8 cellular contexts compared by ENCODE assay signal in genomic region chr19:56350416-56351045, GRCh38. TPM values are rescaled to one million over a fixed set of nuclear protein-coding genes. Genes with fewer than 3 reads are reported as not detected.
DNase-seq lines count a peak whose midpoint lies in the region; ATAC-seq and TF ChIP-seq lines count a peak whose summit lies in the region.

No MANE protein-coding gene starts in this region.

- no peaks in the 10 kb centered on the region for H4K20me1 ChIP-seq in DOHH2 (ENCODE audit: control insufficient read depth, insufficient read depth, low read depth, low read length)
- H4K20me1 ChIP-seq in SU-DHL-6 (ENCODE audit: low read depth, low read length), result no peaks in the 10 kb centered on the region

- H3K4me2 ChIP-seq in DOHH2 (ENCODE audit: low read length) (no peak overlapping the region), SU-DHL-6 (ENCODE audit: low read depth, low read length, poor library complexity, severe bottlenecking) (no peak overlapping the region)

- ATAC-seq in GM21737 (IDR thresholded peaks at IDR 0.05; ENCODE audit: unreplicated experiment), result no peak
- no peak for ATAC-seq in GM18511 (IDR thresholded peaks at IDR 0.05; ENCODE audit: unreplicated experiment)

- DNase-seq in LoVo (ENCODE audit: low spot score) (peak; percentile 58), cardiac fibroblast (ENCODE audit: low read depth in 2 of 2) (peak; percentile 61 to 66), lung microvascular endothelial cell (ENCODE audit: low read depth in 2 of 2) (peak; percentile 53 to 68)
- peak; percentile 13 for DNase-seq in stimulated activated naive CD4-positive, alpha-beta T cell treated with Interleukin-2 at 50 U/mL for 16 hours (lab: John Stamatoyannopoulos, UW)

- no peaks in the 10 kb centered on the region for H3K79me2 ChIP-seq in DOHH2 (ENCODE audit: control insufficient read depth, low read length)
- H3K79me2 ChIP-seq in SU-DHL-6 (ENCODE audit: insufficient read depth, low read length), result no peaks in the 10 kb centered on the region

- no peak overlapping the region for H3K9ac ChIP-seq in SU-DHL-6 (ENCODE audit: low read length)

- no peaks in the 10 kb centered on the region for H3K9me3 ChIP-seq in DOHH2 (ENCODE audit: control insufficient read depth, insufficient read depth, low read length)
- no peaks in the 10 kb centered on the region for H3K9me3 ChIP-seq in SU-DHL-6 (ENCODE audit: insufficient read depth, low read length)

- no peaks in the 10 kb centered on the region for H3K4me1 ChIP-seq in DOHH2 (ENCODE audit: control insufficient read depth, low read length)

- H3K9me2 ChIP-seq in DOHH2 (replicated peaks; ENCODE audit: control insufficient read depth, low read length) (no peaks in the 10 kb centered on the region), SU-DHL-6 (replicated peaks; ENCODE audit: insufficient read depth, low read length) (no peaks in the 10 kb centered on the region)

- no peak overlapping the region for H3K4me3 ChIP-seq in DOHH2 (ENCODE audit: low read length)
- no peak overlapping the region for H3K4me3 ChIP-seq in SU-DHL-6 (ENCODE audit: insufficient read depth, low read length, poor library complexity, severe bottlenecking)
- no peak overlapping the region for H3K4me3 ChIP-seq in cardiac fibroblast (replicated peaks in 1 of 2; ENCODE audit: low read depth in 2 of 2, low read length in 2 of 2)

- H3K27me3 ChIP-seq in DOHH2 (ENCODE audit: control insufficient read depth, low read length), result no peaks in the 10 kb centered on the region
- no peaks in the 10 kb centered on the region for H3K27me3 ChIP-seq in SU-DHL-6 (ENCODE audit: low read length)

- TF ChIP-seq CTCF in DOHH2 (IDR thresholded peaks at IDR 0.05; ENCODE audit: low read depth, low read length, poor library complexity, severe bottlenecking) (peak; percentile 70), SU-DHL-6 (IDR thresholded peaks at IDR 0.05; ENCODE audit: insufficient read depth, low read length, poor library complexity, severe bottlenecking) (peak; percentile 82), cardiac fibroblast (IDR thresholded peaks at IDR 0.05; ENCODE audit: low read depth, low read length) (peak; percentile 91)

- H3K36me3 ChIP-seq in DOHH2 (ENCODE audit: control insufficient read depth, low read length) (no peaks in the 10 kb centered on the region), SU-DHL-6 (ENCODE audit: low read length) (no peaks in the 10 kb centered on the region)

- H3K27ac ChIP-seq in DOHH2 (ENCODE audit: low read depth, low read length), result no peak overlapping the region
- no peak overlapping the region for H3K27ac ChIP-seq in SU-DHL-6 (ENCODE audit: low read depth, low read length)

- no peaks in the 10 kb centered on the region for H3F3A ChIP-seq in DOHH2 (ENCODE audit: control insufficient read depth, insufficient read depth)
- H3F3A ChIP-seq in SU-DHL-6 (ENCODE audit: insufficient read depth), result no peaks in the 10 kb centered on the region

- no peak overlapping the region for H2AFZ ChIP-seq in SU-DHL-6 (ENCODE audit: low read depth, low read length, severe bottlenecking)

RNA-seq across cellular contexts. Expression of gene ZSCAN5A, which starts 35.9 kb away (rescaled TPM):
- 4.1 and 7.1 TPM in 2 replicates for total RNA-seq in lung microvascular endothelial cell

RNA-seq across cellular contexts. Expression of gene ZNF582, which starts 42.8 kb away (rescaled TPM):
- 2.0 and 4.0 TPM in 2 replicates for total RNA-seq in lung microvascular endothelial cell

RNA-seq across cellular contexts. Expression of gene ZNF583, which starts 53.6 kb away (rescaled TPM):
- total RNA-seq in lung microvascular endothelial cell, result 2.0 and 5.8 TPM in 2 replicates

Comparison
In these comparisons a context has a peak if more than half of its experiments do, and no peak if none do; other contexts are left out.
1. DNase-seq: peak in every context shown above with its lines; median percentile 64 in cardiac fibroblast; 60 in lung microvascular endothelial cell; 58 in LoVo; 13 in stimulated activated naive CD4-positive, alpha-beta T cell treated with Interleukin-2 at 50 U/mL for 16 hours.